ENCODE assay signal across 8 cellular contexts in the genomic region with DNA sequence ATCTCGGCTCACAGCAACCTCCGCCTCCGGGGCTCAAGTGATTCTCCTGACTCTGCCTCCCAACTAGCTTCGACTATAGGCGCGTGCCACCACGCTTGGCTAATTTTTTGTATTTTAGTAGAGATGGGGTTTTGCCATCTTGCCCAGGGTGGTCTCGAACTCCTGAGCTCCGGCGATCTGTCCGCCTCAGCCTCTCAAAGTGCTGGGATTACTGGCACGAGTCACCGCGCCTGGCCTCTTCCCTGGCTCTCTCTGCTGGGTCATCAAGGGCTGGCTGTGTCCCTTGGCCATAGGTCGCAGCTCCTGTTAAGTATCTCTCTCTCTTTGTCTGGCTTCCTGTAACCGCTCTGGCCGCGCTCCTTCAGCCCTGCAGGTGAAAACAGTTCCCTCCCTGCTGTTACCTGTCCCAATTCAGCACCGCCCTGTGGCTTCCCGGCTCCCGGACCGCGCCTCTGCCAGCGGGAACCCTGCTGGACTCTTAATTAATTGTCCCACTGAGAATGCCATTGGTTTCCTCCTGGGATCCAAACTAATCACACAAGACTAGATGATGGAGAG. TPM values are rescaled to one million over a fixed set of nuclear protein-coding genes. Genes with fewer than 3 reads are reported as not detected.
DNase-seq lines count a peak whose midpoint lies in the region; ATAC-seq, FAIRE-seq and TF ChIP-seq lines count a peak whose summit lies in the region.

No MANE protein-coding gene starts in this region.

- DNase-seq in NCI-H748 (lab: John Stamatoyannopoulos, UW; ENCODE audit: unreplicated experiment) = peak; percentile 44
- DNase-seq in NCI-H748 treated with DMSO at 0.1 percent for 48 hours (lab: John Stamatoyannopoulos, UW) = no peak
- no peak for DNase-seq in activated B cell treated with CpG ODN at 0.5 μM for 24 hours
- peak; percentile 65 for DNase-seq in cardiac septum (ENCODE audit: low spot score)
- peak; percentile 5 for DNase-seq in renal cortical epithelial cell (ENCODE audit: low read depth)
- DNase-seq in urothelium cell line (ENCODE audit: low spot score) = no peak

- H3K27ac Mint-ChIP-seq in activated B cell treated with CpG ODN at 0.5 μM for 24 hours = peak overlapping the region; percentile 51

- ATAC-seq in activated B cell treated with CpG ODN at 0.5 μM for 24 hours (ENCODE audit: low read depth) (no peak), GM21423 (IDR thresholded peaks at IDR 0.05; ENCODE audit: unreplicated experiment) (no peak), GM18498 (IDR thresholded peaks at IDR 0.05; ENCODE audit: unreplicated experiment) (no peak)

- no peak for FAIRE-seq in urothelium cell line (lab: Jason Lieb, UNC)

- H3K27me3 Mint-ChIP-seq in activated B cell treated with CpG ODN at 0.5 μM for 24 hours = peaks cover 15% of the 10 kb centered on the region

- intact Hi-C loops in activated B cell treated with CpG ODN at 0.5 μM for 24 hours (cut with micrococcal nuclease) = loop anchor here (10.0 kb wide), 2 partner anchors 247 to 807 kb away; no protein-coding TSS in a partner anchor
- intact Hi-C loops in cardiac septum (cut with DNase I) = no loop called here

- TF ChIP-seq CTCF in activated B cell treated with CpG ODN at 0.5 μM for 24 hours (IDR thresholded peaks at IDR 0.05) = no peak

- H3K4me3 Mint-ChIP-seq in activated B cell treated with CpG ODN at 0.5 μM for 24 hours = peak overlapping the region; percentile 86

- no peaks in the 10 kb centered on the region for H3K9me3 Mint-ChIP-seq in activated B cell treated with CpG ODN at 0.5 μM for 24 hours

- peaks cover 18% of the 10 kb centered on the region for H3K4me1 Mint-ChIP-seq in activated B cell treated with CpG ODN at 0.5 μM for 24 hours

- CTCF ChIA-PET in activated B cell treated with CpG ODN at 0.5 μM for 24 hours (lab: Charles Lee) = no interaction called here

- POLR2A ChIA-PET in activated B cell treated with CpG ODN at 0.5 μM for 24 hours (lab: Charles Lee) = interaction anchor here (0.5 to 1.2 kb wide), 4 partner anchors 14 to 440 kb away, joined by 3 to 6 read pairs (median 4); no protein-coding TSS in a partner anchor

- peaks cover 2% of the 10 kb centered on the region for H3K36me3 Mint-ChIP-seq in activated B cell treated with CpG ODN at 0.5 μM for 24 hours (ENCODE audit: low read depth)

RNA-seq across cellular contexts. Expression of a gene that starts 1.3 kb away (rescaled TPM):
- total RNA-seq in activated B cell treated with CpG ODN at 0.5 μM for 24 hours = 8.5 and 10.6 TPM in 2 replicates
- total RNA-seq in cardiac septum = 19.1 TPM
- total RNA-seq in renal cortical epithelial cell = 24.7 and 27.4 TPM in 2 replicates

RNA-seq across cellular contexts. Expression of a gene that starts 42.5 kb away (rescaled TPM):
- 3.4 and 5.0 TPM in 2 replicates for total RNA-seq in activated B cell treated with CpG ODN at 0.5 μM for 24 hours
- 1.1 TPM for total RNA-seq in cardiac septum
- total RNA-seq in renal cortical epithelial cell = 0.17 and 0.99 TPM in 2 replicates

Comparison
In these comparisons a context has a peak if more than half of its experiments do, and no peak if none do; other contexts are left out.
1. DNase-seq: peak in NCI-H748 (single experiment), cardiac septum (single experiment) and renal cortical epithelial cell (single experiment); none in NCI-H748 treated with DMSO at 0.1 percent for 48 hours (single experiment), activated B cell treated with CpG ODN at 0.5 μM for 24 hours (single experiment) and urothelium cell line (single experiment).